In the genomic region with DNA sequence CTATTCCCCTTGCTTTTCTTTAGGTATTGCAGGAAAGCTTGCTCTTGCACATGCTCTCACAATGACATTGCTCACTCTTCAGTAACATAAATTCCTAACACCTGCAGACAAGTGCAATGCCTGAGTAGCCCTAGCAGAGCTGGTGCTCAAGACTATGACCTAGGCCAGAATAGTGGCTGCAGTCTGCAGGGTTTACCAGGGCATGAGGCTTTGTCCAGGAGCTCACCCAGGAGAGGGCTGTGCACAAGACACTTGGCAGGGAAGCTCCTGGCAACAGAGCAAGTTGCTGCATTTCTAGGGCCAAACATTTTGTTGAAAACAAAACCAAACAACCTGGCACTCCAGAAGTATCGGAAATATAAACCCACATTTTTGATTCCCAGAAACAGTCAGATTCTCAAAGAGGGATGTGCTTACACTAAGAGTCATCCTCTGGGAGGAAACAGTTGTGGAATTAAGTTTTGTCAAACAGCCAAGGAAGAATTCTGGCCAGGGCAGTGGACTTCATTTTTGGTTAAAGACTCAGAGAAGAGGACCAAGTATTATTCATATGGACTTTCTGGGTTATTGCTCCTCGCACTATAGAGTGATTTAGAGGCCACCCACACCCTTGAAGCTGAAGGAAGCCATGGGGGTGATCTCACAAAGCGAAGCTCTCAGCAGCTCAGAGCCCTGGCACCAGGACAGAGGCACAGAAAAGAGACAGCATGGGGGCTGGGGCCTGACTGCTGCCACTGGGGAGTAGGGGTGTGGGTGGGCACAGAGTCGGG, we compare ENCODE assay signal across 10 cellular contexts. TPM values are rescaled to one million over a fixed set of nuclear protein-coding genes. Genes with fewer than 3 reads are reported as not detected.
A peak's percentile ranks its signal among the peaks of the same experiment; 100 is the strongest.
DNase-seq lines count a peak whose midpoint lies in the region; ATAC-seq and TF ChIP-seq lines count a peak whose summit lies in the region.
"Had no signal": no experiment of that assay in that cellular context is flagged by ENCODE, and none has a peak within 500 bp of the region (broad histone marks: within the 10 kb centered on the region; RNA-seq: fewer than 3 reads in every experiment).

No MANE protein-coding gene starts in this region.

- H3K27me3 ChIP-seq in CD8-positive, alpha-beta T cell (ENCODE audit: insufficient read depth, low read length): no peaks in the 10 kb centered on the region

- H3K9me3 ChIP-seq in CD8-positive, alpha-beta T cell (ENCODE audit: low read length): no peaks in the 10 kb centered on the region

- peaks cover 7% of the 10 kb centered on the region for H3K36me3 ChIP-seq in CD8-positive, alpha-beta T cell (ENCODE audit: insufficient read depth, low read length)

- DNase-seq in CD8-positive, alpha-beta T cell: no peak
- DNase-seq in NCI-H2196 treated with DMSO at 0.1 percent for 48 hours (lab: John Stamatoyannopoulos, UW; ENCODE audit: unreplicated experiment) (peak; percentile 17), fibroblast of gingiva (ENCODE audit: low read depth) (peak; percentile 94), pons (ENCODE audit: low spot score) (peak; percentile 7), NCI-H2029 treated with DMSO at 0.1 percent for 48 hours (lab: John Stamatoyannopoulos, UW) (no peak)
- DNase-seq: activated T-cell treated with anti-CD3 and anti-CD28 coated beads, Interleukin-2, amount 50 U/mL, for 4 hours; GOT3 had no signal

- no peaks in the 10 kb centered on the region for H3K9me3 Mint-ChIP-seq in CD8-positive, alpha-beta T cell
- H3K9me3 Mint-ChIP-seq: activated T-cell treated with anti-CD3 and anti-CD28 coated beads, Interleukin-2, amount 50 U/mL, for 4 hours had no signal

- peaks cover 79% of the 10 kb centered on the region for H3K36me3 Mint-ChIP-seq in CD8-positive, alpha-beta T cell

- no peaks in the 10 kb centered on the region for H3K27me3 Mint-ChIP-seq in CD8-positive, alpha-beta T cell (ENCODE audit: low read depth)

- TF ChIP-seq CTCF in CD8-positive, alpha-beta T cell (IDR thresholded peaks at IDR 0.05): no peak

- H3K4me3 ChIP-seq in CD8-positive, alpha-beta T cell (ENCODE audit: low read depth, low read length): no peak overlapping the region

- peak overlapping the region; percentile 28 for H3K27ac Mint-ChIP-seq in CD8-positive, alpha-beta T cell

- intact Hi-C loops in CD8-positive, alpha-beta T cell (cut with DNase I, micrococcal nuclease): no loop called here

- no peak for ATAC-seq in CD8-positive, alpha-beta T cell
- ATAC-seq in HG02798 (IDR thresholded peaks at IDR 0.05; ENCODE audit: poor library complexity, unreplicated experiment) (no peak), HG02610 (IDR thresholded peaks at IDR 0.05; ENCODE audit: unreplicated experiment) (no peak), GM18907 (IDR thresholded peaks at IDR 0.05; ENCODE audit: unreplicated experiment) (no peak)
- ATAC-seq: activated T-cell treated with anti-CD3 and anti-CD28 coated beads, Interleukin-2, amount 50 U/mL, for 4 hours had no signal

- no peak overlapping the region for H3K27ac ChIP-seq in CD8-positive, alpha-beta T cell (ENCODE audit: low read depth, low read length)

- CTCF ChIA-PET in CD8-positive, alpha-beta T cell (lab: Charles Lee): no interaction called here

- H3K4me3 Mint-ChIP-seq in CD8-positive, alpha-beta T cell: no peak overlapping the region
- H3K4me3 Mint-ChIP-seq: activated T-cell treated with anti-CD3 and anti-CD28 coated beads, Interleukin-2, amount 50 U/mL, for 4 hours had no signal

- no peaks in the 10 kb centered on the region for H3K4me1 Mint-ChIP-seq in CD8-positive, alpha-beta T cell (ENCODE audit: low read depth)

- no peaks in the 10 kb centered on the region for H3K4me1 ChIP-seq in CD8-positive, alpha-beta T cell (ENCODE audit: insufficient read depth, low read length)

- POLR2A ChIA-PET in CD8-positive, alpha-beta T cell (lab: Charles Lee): no interaction called here

RNA-seq across cellular contexts. Expression of a gene that starts 44.9 kb away (rescaled TPM):
- 10 to 100 TPM; 89.2 to 91.9 TPM for total RNA-seq in CD8-positive, alpha-beta T cell

Comparison
In these comparisons a context has a peak if more than half of its experiments do, and no peak if none do; other contexts are left out.
1. DNase-seq: peak in NCI-H2196 treated with DMSO at 0.1 percent for 48 hours (single experiment), fibroblast of gingiva (single experiment) and pons (single experiment); none in CD8-positive, alpha-beta T cell (0 of 7) and NCI-H2029 treated with DMSO at 0.1 percent for 48 hours (single experiment).